In the genomic region with DNA sequence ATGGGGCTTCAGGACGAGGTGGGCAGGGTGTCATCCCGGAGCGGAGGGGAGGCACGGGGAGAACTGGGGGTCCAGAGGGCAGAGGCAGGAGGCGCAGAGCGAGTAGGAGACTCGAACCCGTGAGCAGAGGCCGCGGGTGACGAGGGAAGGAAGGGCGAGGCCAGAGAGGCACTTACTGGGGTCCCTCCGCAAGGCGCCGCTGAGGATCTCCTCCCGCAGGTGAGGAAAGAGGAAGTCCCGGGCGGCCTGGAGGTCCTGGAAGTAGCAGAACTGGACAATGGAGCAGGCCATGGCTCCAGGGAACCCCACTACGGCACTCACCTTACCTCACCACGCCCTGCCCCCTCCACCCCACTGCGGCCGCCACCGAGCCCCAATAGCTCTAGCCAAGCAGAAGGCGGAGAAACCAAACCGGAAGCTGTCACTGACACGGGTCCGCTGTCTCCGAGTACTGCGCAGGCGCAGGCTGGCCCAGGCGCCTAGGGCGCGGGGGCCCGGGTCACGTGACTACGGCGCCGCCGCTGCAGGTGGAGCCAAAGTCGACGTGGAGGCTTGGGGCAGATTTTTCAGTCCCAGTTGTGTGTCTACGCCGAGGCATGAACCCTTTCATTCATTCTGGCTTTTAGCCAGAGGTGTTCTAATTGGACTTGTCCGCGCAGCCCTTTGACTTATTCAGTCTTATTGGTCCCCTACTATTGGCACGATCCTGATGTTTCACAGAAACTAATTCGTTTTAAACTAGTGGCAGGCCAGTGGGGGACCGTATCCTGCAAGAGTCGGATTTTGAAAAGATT, we compare ENCODE assay signal across 8 cellular contexts. TPM values are rescaled to one million over a fixed set of nuclear protein-coding genes. Genes with fewer than 3 reads are reported as not detected.
DNase-seq lines count a peak whose midpoint lies in the region; ATAC-seq and TF ChIP-seq lines count a peak whose summit lies in the region.

A gene with protein sequence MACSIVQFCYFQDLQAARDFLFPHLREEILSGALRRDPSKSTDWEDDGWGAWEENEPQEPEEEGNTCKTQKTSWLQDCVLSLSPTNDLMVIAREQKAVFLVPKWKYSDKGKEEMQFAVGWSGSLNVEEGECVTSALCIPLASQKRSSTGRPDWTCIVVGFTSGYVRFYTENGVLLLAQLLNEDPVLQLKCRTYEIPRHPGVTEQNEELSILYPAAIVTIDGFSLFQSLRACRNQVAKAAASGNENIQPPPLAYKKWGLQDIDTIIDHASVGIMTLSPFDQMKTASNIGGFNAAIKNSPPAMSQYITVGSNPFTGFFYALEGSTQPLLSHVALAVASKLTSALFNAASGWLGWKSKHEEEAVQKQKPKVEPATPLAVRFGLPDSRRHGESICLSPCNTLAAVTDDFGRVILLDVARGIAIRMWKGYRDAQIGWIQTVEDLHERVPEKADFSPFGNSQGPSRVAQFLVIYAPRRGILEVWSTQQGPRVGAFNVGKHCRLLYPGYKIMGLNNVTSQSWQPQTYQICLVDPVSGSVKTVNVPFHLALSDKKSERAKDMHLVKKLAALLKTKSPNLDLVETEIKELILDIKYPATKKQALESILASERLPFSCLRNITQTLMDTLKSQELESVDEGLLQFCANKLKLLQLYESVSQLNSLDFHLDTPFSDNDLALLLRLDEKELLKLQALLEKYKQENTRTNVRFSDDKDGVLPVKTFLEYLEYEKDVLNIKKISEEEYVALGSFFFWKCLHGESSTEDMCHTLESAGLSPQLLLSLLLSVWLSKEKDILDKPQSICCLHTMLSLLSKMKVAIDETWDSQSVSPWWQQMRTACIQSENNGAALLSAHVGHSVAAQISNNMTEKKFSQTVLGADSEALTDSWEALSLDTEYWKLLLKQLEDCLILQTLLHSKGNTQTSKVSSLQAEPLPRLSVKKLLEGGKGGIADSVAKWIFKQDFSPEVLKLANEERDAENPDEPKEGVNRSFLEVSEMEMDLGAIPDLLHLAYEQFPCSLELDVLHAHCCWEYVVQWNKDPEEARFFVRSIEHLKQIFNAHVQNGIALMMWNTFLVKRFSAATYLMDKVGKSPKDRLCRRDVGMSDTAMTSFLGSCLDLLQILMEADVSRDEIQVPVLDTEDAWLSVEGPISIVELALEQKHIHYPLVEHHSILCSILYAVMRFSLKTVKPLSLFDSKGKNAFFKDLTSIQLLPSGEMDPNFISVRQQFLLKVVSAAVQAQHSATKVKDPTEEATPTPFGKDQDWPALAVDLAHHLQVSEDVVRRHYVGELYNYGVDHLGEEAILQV (N-terminal part only) (minus strand): TSS at position 407 of the 794 bp plus-strand sequence. CDS start 116 bp downstream, at position 291.

- peaks cover 34% of the 10 kb centered on the region for H3K4me1 ChIP-seq in HUES48 (ENCODE audit: control insufficient read depth, insufficient read depth, low read length)
- H3K4me1 ChIP-seq in NT2/D1 (ENCODE audit: insufficient read depth, insufficient read length) = no peaks in the 10 kb centered on the region

- H3K9me3 Mint-ChIP-seq in Calu3 (ENCODE audit: low read depth, unreplicated experiment) (no peaks in the 10 kb centered on the region), endothelial cell (ENCODE audit: unreplicated experiment) (no peaks in the 10 kb centered on the region), mesothelial cell of epicardium (no peaks in the 10 kb centered on the region)
- H3K9me3 Mint-ChIP-seq in activated CD8-positive, alpha-beta memory T cell treated with anti-CD3 and anti-CD28 coated beads, Interleukin-2, amount 10 ng/mL, durations not matched to agents 7 days and 5 days (ENCODE audit: low read depth) = no peaks in the 10 kb centered on the region

- DNase-seq in Calu3 (peak; percentile 98), NT2/D1 (ENCODE audit: low read depth, low spot score) (peak; percentile 96), endothelial cell (ENCODE audit: low spot score) (peak; percentile 94), mesothelial cell of epicardium (ENCODE audit: low spot score in 2 of 2, unreplicated experiment in 2 of 2) (peak; percentile 92 to 97)
- peak; percentile 98 for DNase-seq in activated CD8-positive, alpha-beta memory T cell treated with anti-CD3 and anti-CD28 coated beads, Interleukin-2, amount 10 ng/mL, durations not matched to agents 7 days and 5 days
- peak; percentile 94 to 95 for DNase-seq in stimulated activated CD8-positive, alpha-beta memory T cell treated with anti-CD3 and anti-CD28 coated beads, Interleukin-15, amount 100 ng/mL, for 48 hours (ENCODE audit: low read depth in 2 of 2)

- H3K27ac ChIP-seq in HUES48 (ENCODE audit: low read depth, low read length) = peak within 1 kb of the TSS; percentile 94

- no peak within 1 kb of the TSS for H3K4me3 Mint-ChIP-seq in Calu3 (ENCODE audit: low read depth, unreplicated experiment)
- H3K4me3 Mint-ChIP-seq in activated CD8-positive, alpha-beta memory T cell treated with anti-CD3 and anti-CD28 coated beads, Interleukin-2, amount 10 ng/mL, durations not matched to agents 7 days and 5 days = no peak within 1 kb of the TSS
- H3K4me3 Mint-ChIP-seq in endothelial cell (ENCODE audit: unreplicated experiment) = no peak within 1 kb of the TSS
- H3K4me3 Mint-ChIP-seq in mesothelial cell of epicardium = no peak within 1 kb of the TSS

- H3K9ac ChIP-seq in HUES48 (ENCODE audit: low read depth, low read length) = peak within 1 kb of the TSS; percentile 89
- peak within 1 kb of the TSS; percentile 93 for H3K9ac ChIP-seq in NT2/D1 (ENCODE audit: insufficient read length, low read depth)

- H3K27ac Mint-ChIP-seq in Calu3 (ENCODE audit: unreplicated experiment) (no peak within 1 kb of the TSS), endothelial cell (ENCODE audit: unreplicated experiment) (peak within 1 kb of the TSS; percentile 81), mesothelial cell of epicardium (no peak within 1 kb of the TSS)
- no peak within 1 kb of the TSS for H3K27ac Mint-ChIP-seq in activated CD8-positive, alpha-beta memory T cell treated with anti-CD3 and anti-CD28 coated beads, Interleukin-2, amount 10 ng/mL, durations not matched to agents 7 days and 5 days

- intact Hi-C loops in Calu3 (cut with micrococcal nuclease; ENCODE audit: unreplicated experiment) = loop anchor here (5.0 to 10.0 kb wide), 2 partner anchors 55 to 277 kb away; no protein-coding TSS in a partner anchor

- peaks cover 30% of the 10 kb centered on the region for H3K27me3 Mint-ChIP-seq in Calu3 (ENCODE audit: unreplicated experiment)
- peaks cover under 1% of the 10 kb centered on the region for H3K27me3 Mint-ChIP-seq in activated CD8-positive, alpha-beta memory T cell treated with anti-CD3 and anti-CD28 coated beads, Interleukin-2, amount 10 ng/mL, durations not matched to agents 7 days and 5 days
- H3K27me3 Mint-ChIP-seq in endothelial cell (ENCODE audit: unreplicated experiment) = peaks cover 2% of the 10 kb centered on the region
- peaks cover 7% of the 10 kb centered on the region for H3K27me3 Mint-ChIP-seq in mesothelial cell of epicardium (ENCODE audit: low read depth)

- BruUV-seq in Calu3 (replicated peaks; lab: Mats Ljungman, UMichigan) = TSS peak; percentile 23

- H3K9me3 ChIP-seq in HUES48 (ENCODE audit: control insufficient read depth, insufficient read depth, low read length) = no peaks in the 10 kb centered on the region
- H3K9me3 ChIP-seq in NT2/D1 (ENCODE audit: insufficient read depth, low read length) = no peaks in the 10 kb centered on the region

- ATAC-seq in GM21423 (IDR thresholded peaks at IDR 0.05; ENCODE audit: unreplicated experiment) = peak; percentile 98
- peak; percentile 96 for ATAC-seq in activated CD8-positive, alpha-beta memory T cell treated with anti-CD3 and anti-CD28 coated beads, Interleukin-2, amount 10 ng/mL, durations not matched to agents 7 days and 5 days

- H3K4me3 ChIP-seq in HUES48 (ENCODE audit: low read depth, low read length) (peak within 1 kb of the TSS; percentile 81), NT2/D1 (ENCODE audit: insufficient read length, low read depth) (peak within 1 kb of the TSS; percentile 92)

- H3K4me1 Mint-ChIP-seq in Calu3 (ENCODE audit: low read depth, unreplicated experiment) (no peaks in the 10 kb centered on the region), endothelial cell (ENCODE audit: unreplicated experiment) (peaks cover 2% of the 10 kb centered on the region), mesothelial cell of epicardium (peaks cover 6% of the 10 kb centered on the region)
- peaks cover 17% of the 10 kb centered on the region for H3K4me1 Mint-ChIP-seq in activated CD8-positive, alpha-beta memory T cell treated with anti-CD3 and anti-CD28 coated beads, Interleukin-2, amount 10 ng/mL, durations not matched to agents 7 days and 5 days

- H3K36me3 ChIP-seq in HUES48 (ENCODE audit: control insufficient read depth, insufficient read depth, low read length) = peaks cover 20% of the 10 kb centered on the region
- peaks cover 33% of the 10 kb centered on the region for H3K36me3 ChIP-seq in NT2/D1 (ENCODE audit: insufficient read depth, insufficient read length, low read length)

- no peak for TF ChIP-seq CTCF in Calu3 (IDR thresholded peaks at IDR 0.05; ENCODE audit: unreplicated experiment)
- TF ChIP-seq CTCF in endothelial cell (IDR thresholded peaks at IDR 0.05; ENCODE audit: unreplicated experiment) = no peak
- TF ChIP-seq CTCF in mesothelial cell of epicardium (IDR thresholded peaks at IDR 0.05; ENCODE audit: unreplicated experiment) = no peak

- H3K27me3 ChIP-seq in HUES48 (ENCODE audit: control insufficient read depth, insufficient read depth, low read length) (no peaks in the 10 kb centered on the region), NT2/D1 (ENCODE audit: insufficient read depth, insufficient read length) (no peaks in the 10 kb centered on the region)

- CTCF ChIA-PET in Calu3 (lab: Charles Lee) = interaction anchor here (0.5 to 1.2 kb wide), 10 partner anchors 10 to 1024 kb away, joined by 3 to 5 read pairs (median 3); no protein-coding TSS in a partner anchor
- CTCF ChIA-PET in activated CD8-positive, alpha-beta memory T cell treated with anti-CD3 and anti-CD28 coated beads, Interleukin-2, amount 10 ng/mL, durations not matched to agents 7 days and 5 days (lab: Charles Lee) = interaction anchor here (0.8 kb wide), 1 partner anchor 22 kb away, joined by 3 read pairs; no protein-coding TSS in a partner anchor

- H3K36me3 Mint-ChIP-seq in Calu3 (ENCODE audit: insufficient read depth, unreplicated experiment) = no peaks in the 10 kb centered on the region
- peaks cover 17% of the 10 kb centered on the region for H3K36me3 Mint-ChIP-seq in activated CD8-positive, alpha-beta memory T cell treated with anti-CD3 and anti-CD28 coated beads, Interleukin-2, amount 10 ng/mL, durations not matched to agents 7 days and 5 days
- peaks cover 3% of the 10 kb centered on the region for H3K36me3 Mint-ChIP-seq in endothelial cell (ENCODE audit: low read depth, unreplicated experiment)
- peaks cover 10% of the 10 kb centered on the region for H3K36me3 Mint-ChIP-seq in mesothelial cell of epicardium

RNA-seq across cellular contexts. Expression of the gene that starts here (rescaled TPM):
- total RNA-seq in Calu3 (2022) = 43.2 and 48.0 TPM in 2 replicates
- 10 to 100 TPM; 46.6 to 54.0 TPM for total RNA-seq in activated CD8-positive, alpha-beta memory T cell treated with anti-CD3 and anti-CD28 coated beads, Interleukin-2, amount 10 ng/mL, durations not matched to agents 7 days and 5 days
- total RNA-seq in endothelial cell (ENCODE audit: unreplicated experiment) = 34.5 TPM
- 49.0 to 51.7 TPM (median 50.6 TPM) in 3 replicates for total RNA-seq in mesothelial cell of epicardium

Comparison
In these comparisons a context has a peak if more than half of its experiments do, and no peak if none do; other contexts are left out.
1. Peak in every context shown above with its lines: DNase-seq, ATAC-seq, H3K4me3 ChIP-seq and H3K27ac ChIP-seq.